Comparison of ENCODE assay signal across 8 cellular contexts in the genomic region with DNA sequence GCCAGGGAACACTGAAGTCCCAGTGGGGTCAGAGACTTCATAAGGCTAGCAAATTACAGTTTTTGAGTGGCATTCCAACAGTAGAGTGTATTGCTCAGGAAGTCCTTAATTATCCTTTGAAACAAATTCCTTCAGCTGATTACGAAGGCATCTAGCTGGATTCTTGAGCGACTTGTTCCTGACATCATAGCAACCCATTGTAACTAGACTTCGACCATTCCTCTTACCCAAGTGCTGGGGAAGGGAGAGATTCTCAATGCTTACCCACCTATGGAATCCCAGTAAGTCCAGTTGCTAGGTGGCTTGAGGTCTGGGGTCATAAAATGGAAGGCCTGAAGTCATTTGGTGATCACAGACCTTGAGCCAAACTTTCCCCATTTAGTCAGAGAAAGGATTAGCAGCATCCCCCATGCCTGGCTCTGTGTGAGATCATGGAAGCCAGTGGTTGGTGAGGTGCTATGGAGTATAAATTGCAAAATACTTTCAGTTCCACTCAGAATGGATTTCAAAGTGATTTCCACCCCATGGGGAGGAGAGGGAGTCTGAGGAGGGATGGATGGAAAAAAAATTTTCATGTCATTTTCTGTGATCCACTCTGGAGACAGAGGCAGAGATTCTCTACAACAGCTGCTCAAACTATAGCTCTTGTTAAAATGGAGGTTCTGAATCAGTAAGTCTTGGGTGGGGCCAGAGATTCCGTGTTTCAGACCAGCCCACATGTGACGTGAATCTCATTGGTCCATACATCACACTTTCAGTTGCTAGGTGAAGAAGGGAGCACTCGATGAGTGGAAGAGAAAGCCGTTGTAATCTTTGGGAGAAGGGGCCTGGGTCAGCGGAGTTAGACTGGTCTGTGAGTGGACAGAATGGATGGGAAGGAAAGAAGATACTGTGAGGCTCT. TPM values are rescaled to one million over a fixed set of nuclear protein-coding genes. Genes with fewer than 3 reads are reported as not detected.
DNase-seq lines count a peak whose midpoint lies in the region; ATAC-seq and TF ChIP-seq lines count a peak whose summit lies in the region.

No MANE protein-coding gene starts in this region.

- no peak for TF ChIP-seq CTCF in prostate gland (IDR thresholded peaks at IDR 0.05)

- intact Hi-C loops in prostate gland (cut with DNase I), result loop anchor here (5.0 kb wide), 1 partner anchor 256 kb away; no protein-coding TSS in a partner anchor

- WGBS in prostate gland, result 52% methylated on average over 8 of the region's 8 CpGs

- peak; percentile 40 for DNase-seq in stimulated activated CD4-positive, alpha-beta T cell treated with anti-CD3 and anti-CD28 coated beads, Interleukin-1b, Interleukin-23, amount 100 ng/mL, for 48 hours
- DNase-seq in stimulated activated CD4-positive, alpha-beta T cell treated with anti-CD3 and anti-CD28 coated beads, Interleukin-12 subunit alpha, Interleukin-12 subunit beta, amount 100 ng/mL, for 4 hours, result no peak
- DNase-seq in activated T-cell treated with anti-CD3 and anti-CD28 coated beads, Interleukin-2, amount 50 U/mL, for 48 hours, result peak; percentile 47 to 48
- DNase-seq in prostate gland (ENCODE audit: low spot score) (no peak), epidermal melanocyte (ENCODE audit: insufficient read length, low spot score) (no peak), NCI-H2029 treated with DMSO at 0.1 percent for 48 hours (lab: John Stamatoyannopoulos, UW) (no peak), RPMI8226 (no peak)

- no peak overlapping the region for H3K4me3 ChIP-seq in prostate gland

- H3K9me3 ChIP-seq in prostate gland, result no peaks in the 10 kb centered on the region

- H3K4me1 ChIP-seq in prostate gland (replicated peaks), result no peaks in the 10 kb centered on the region

- no peaks in the 10 kb centered on the region for H3K36me3 ChIP-seq in prostate gland

- no peak overlapping the region for H3K27ac ChIP-seq in prostate gland

- ATAC-seq in HG03025 (IDR thresholded peaks at IDR 0.05; ENCODE audit: low FRiP score, unreplicated experiment), result peak; percentile 47

- no peak for TF ChIP-seq POLR2A in prostate gland (IDR thresholded peaks at IDR 0.05)

- H3K27me3 ChIP-seq in prostate gland (replicated peaks; ENCODE audit: insufficient read depth), result no peaks in the 10 kb centered on the region

RNA-seq across cellular contexts. Expression of a gene that starts 45.7 kb away (rescaled TPM):
- 1 to 10 TPM in 1 of 2 donors, under 1 TPM in 1; 0.68 to 1.2 TPM for total RNA-seq in prostate gland

Comparison
In these comparisons a context has a peak if more than half of its experiments do, and no peak if none do; other contexts are left out.
1. DNase-seq: peak in stimulated activated CD4-positive, alpha-beta T cell treated with anti-CD3 and anti-CD28 coated beads, Interleukin-1b, Interleukin-23, amount 100 ng/mL, for 48 hours (single experiment) and activated T-cell treated with anti-CD3 and anti-CD28 coated beads, Interleukin-2, amount 50 U/mL, for 48 hours (2 of 2); none in stimulated activated CD4-positive, alpha-beta T cell treated with anti-CD3 and anti-CD28 coated beads, Interleukin-12 subunit alpha, Interleukin-12 subunit beta, amount 100 ng/mL, for 4 hours (single experiment), prostate gland (single experiment), epidermal melanocyte (single experiment), NCI-H2029 treated with DMSO at 0.1 percent for 48 hours (single experiment) and RPMI8226 (single experiment).